ENCODE assay signal across 1 cellular context in genomic region chr10:44990302-44990655, GRCh38.
TF ChIP-seq lines count a peak whose summit lies in the region.

No MANE protein-coding gene starts in this region.

TF ChIP-seq in H1, 55 proteins besides CTCF, POLR2A, EP300 and RAD21 (continued from another document):
- TF ChIP-seq SIRT6 (IDR thresholded peaks at IDR 0.05; ENCODE audit: low read length) (no peak), KDM5A (IDR thresholded peaks at IDR 0.05; ENCODE audit: low read length) (no peak), TBP (IDR thresholded peaks at IDR 0.05; ENCODE audit: low read depth, low read length) (no peak), KDM4A (IDR thresholded peaks at IDR 0.05; ENCODE audit: low read depth, low read length, severe bottlenecking) (no peak), SIX5 (IDR thresholded peaks at IDR 0.05; ENCODE audit: low read depth, low read length) (no peak), YY1 (IDR thresholded peaks at IDR 0.05; ENCODE audit: low read depth, low read length) (no peak), MAX (IDR thresholded peaks at IDR 0.05) (0 out of 2 replicates have a peak, but pooled peaks have one; percentile 30), CBX5 (IDR thresholded peaks at IDR 0.05; ENCODE audit: low read depth, low read length) (no peak), SP2 (IDR thresholded peaks at IDR 0.05; ENCODE audit: low read length) (no peak), CHD1 (IDR thresholded peaks at IDR 0.05; ENCODE audit: low read depth, low read length) (no peak), CEBPB (IDR thresholded peaks at IDR 0.05; ENCODE audit: low read depth, low read length) (peak; percentile 68)
- TF ChIP-seq, protein P1, sequence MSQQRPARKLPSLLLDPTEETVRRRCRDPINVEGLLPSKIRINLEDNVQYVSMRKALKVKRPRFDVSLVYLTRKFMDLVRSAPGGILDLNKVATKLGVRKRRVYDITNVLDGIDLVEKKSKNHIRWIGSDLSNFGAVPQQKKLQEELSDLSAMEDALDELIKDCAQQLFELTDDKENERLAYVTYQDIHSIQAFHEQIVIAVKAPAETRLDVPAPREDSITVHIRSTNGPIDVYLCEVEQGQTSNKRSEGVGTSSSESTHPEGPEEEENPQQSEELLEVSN (IDR thresholded peaks at IDR 0.05), result no peak
